In genomic region chr5:138464388-138465287, GRCh38 we compare ENCODE assay signal across 1 cellular context.
TF ChIP-seq lines count a peak whose summit lies in the region.

No MANE protein-coding gene starts in this region.

TF ChIP-seq in HepG2, 621 proteins besides CTCF, POLR2A, EP300 and RAD21 (continued from another document and continues in another):
- TF ChIP-seq ZNF597 (CRISPR knock-in tag; IDR thresholded peaks at IDR 0.05) (no peak), ZNF644 (CRISPR knock-in tag; IDR thresholded peaks at IDR 0.05; ENCODE audit: low read depth) (no peak), AHR (CRISPR knock-in tag; IDR thresholded peaks at IDR 0.05) (0 out of 2 replicates have a peak, but pooled peaks have one; percentile 8), ZNF318 (CRISPR knock-in tag; IDR thresholded peaks at IDR 0.05) (no peak), ZNF740 (CRISPR knock-in tag; IDR thresholded peaks at IDR 0.05) (no peak), NR2F2 (IDR thresholded peaks at IDR 0.05; ENCODE audit: borderline replicate concordance, low read depth) (no peak), ZNF329 (CRISPR knock-in tag; IDR thresholded peaks at IDR 0.05; ENCODE audit: low read depth) (peak; percentile 47; the same call in 1 of the 2 replicates), SRSF4 (IDR thresholded peaks at IDR 0.05; ENCODE audit: low read depth, low read length, poor library complexity, severe bottlenecking) (no peak), ZFP36L1 (CRISPR knock-in tag; IDR thresholded peaks at IDR 0.05) (no peak), NAIF1 (CRISPR knock-in tag; IDR thresholded peaks at IDR 0.05; ENCODE audit: borderline replicate concordance) (no peak; the same call in 1 of the 2 replicates), ZNF180 (CRISPR knock-in tag; IDR thresholded peaks at IDR 0.05; ENCODE audit: borderline replicate concordance, low read depth) (no peak), MYNN (CRISPR knock-in tag; IDR thresholded peaks at IDR 0.05; ENCODE audit: low read depth) (peak; percentile 20; the same call in 1 of the 2 replicates), AHDC1 (CRISPR knock-in tag; IDR thresholded peaks at IDR 0.05; ENCODE audit: borderline replicate concordance) (no peak; the same call in 1 of the 2 replicates), ZNF160 (CRISPR knock-in tag; IDR thresholded peaks at IDR 0.05) (peak; percentile 23), KIAA2018 (CRISPR knock-in tag; IDR thresholded peaks at IDR 0.05; ENCODE audit: borderline replicate concordance) (no peak), ZNF572 (CRISPR knock-in tag; IDR thresholded peaks at IDR 0.05) (0 out of 2 replicates have a peak, but pooled peaks have one; percentile 45), BHLHE40 (IDR thresholded peaks at IDR 0.05; ENCODE audit: low read length) (no peak; the same call in 1 of the 2 replicates), ZBTB25 (CRISPR knock-in tag; IDR thresholded peaks at IDR 0.05) (0 out of 2 replicates have a peak, but pooled peaks have one; percentile 21), KLF11 (CRISPR knock-in tag; IDR thresholded peaks at IDR 0.05) (peak; percentile 44; the same call in 1 of the 2 replicates), GMEB2 (CRISPR knock-in tag; IDR thresholded peaks at IDR 0.05; ENCODE audit: low read depth) (no peak), SIN3B (IDR thresholded peaks at IDR 0.05; ENCODE audit: low read length) (no peak), BATF2 (CRISPR knock-in tag; IDR thresholded peaks at IDR 0.05) (peak; percentile 8; the same call in 1 of the 2 replicates)
